In genomic region chrX:349702-350101, GRCh38 we compare ENCODE assay signal across 1 cellular context.
TF ChIP-seq lines count a peak whose summit lies in the region.

No MANE protein-coding gene starts in this region.

TF ChIP-seq in WTC11, 78 proteins besides CTCF, POLR2A, EP300 and RAD21 (continued from another document):
- TF ChIP-seq ATF6 (CRISPR knock-in tag; IDR thresholded peaks at IDR 0.05) = no peak
- no peak for TF ChIP-seq MAX (CRISPR knock-in tag; IDR thresholded peaks at IDR 0.05)
- no peak for TF ChIP-seq NR1H2 (CRISPR knock-in tag; IDR thresholded peaks at IDR 0.05)
- TF ChIP-seq FOXP4 (CRISPR knock-in tag; IDR thresholded peaks at IDR 0.05) = no peak
- TF ChIP-seq STAT6 (CRISPR knock-in tag; conservative IDR thresholded peaks at IDR 0.05; ENCODE audit: low read depth) = no peak
- no peak for TF ChIP-seq USF2 (CRISPR knock-in tag; IDR thresholded peaks at IDR 0.05)
- TF ChIP-seq ATF2 (CRISPR knock-in tag; IDR thresholded peaks at IDR 0.05; ENCODE audit: borderline replicate concordance, low read depth) = no peak
- no peak for TF ChIP-seq ZNF423 (CRISPR knock-in tag; IDR thresholded peaks at IDR 0.05)
- TF ChIP-seq SOX15 (CRISPR knock-in tag; IDR thresholded peaks at IDR 0.05) = no peak
- no peak for TF ChIP-seq ZMAT4 (CRISPR knock-in tag; IDR thresholded peaks at IDR 0.05)
- no peak for TF ChIP-seq CREM (CRISPR knock-in tag; IDR thresholded peaks at IDR 0.05)
- TF ChIP-seq FOXJ3 (CRISPR knock-in tag; IDR thresholded peaks at IDR 0.05; ENCODE audit: borderline replicate concordance) = no peak
- TF ChIP-seq GABPB1 (CRISPR knock-in tag; IDR thresholded peaks at IDR 0.05) = no peak
- TF ChIP-seq FOXK1 (CRISPR knock-in tag; IDR thresholded peaks at IDR 0.05) = no peak
- no peak for TF ChIP-seq HMGA2 (CRISPR knock-in tag; IDR thresholded peaks at IDR 0.05)
TF ChIP-seq in WTC11: peak in this region for 0.
